In genomic region chr2:98809116-98809515, GRCh38 we compare ENCODE assay signal across 27 cellular contexts.
"Had no signal": no experiment of that assay in that cellular context is flagged by ENCODE, and none has a peak within 500 bp of the region (broad histone marks: within the 10 kb centered on the region; RNA-seq: fewer than 3 reads in every experiment).

No MANE protein-coding gene starts in this region.

- H3K9me3 Mint-ChIP-seq: endodermal cell; nephron; neural progenitor cell; stimulated activated naive CD8-positive, alpha-beta T cell treated with anti-CD3 and anti-CD28 coated beads, Interleukin-15, Interleukin-2, amounts not matched to agents 100 ng/mL and 50 ng/mL, for 24 hours had no signal

- H3K4me3 Mint-ChIP-seq: endodermal cell; naive thymus-derived CD4-positive, alpha-beta T cell; nephron; neural progenitor cell; stimulated activated naive B cell treated with anti-CD40 and anti-IgM and Interleukin-4, amounts not matched to agents 10 μg/mL and 1 μg/mL and 100 μg/mL, for 72 hours; stimulated activated naive CD8-positive, alpha-beta T cell treated with anti-CD3 and anti-CD28 coated beads, Interleukin-15, Interleukin-2, amounts not matched to agents 100 ng/mL and 50 ng/mL, for 24 hours had no signal

- H3K4me2 ChIP-seq: hepatocyte, neural progenitor cell had no signal

- DNase-seq: cortex of kidney; dorsolateral prefrontal cortex; effector CD8-positive, alpha-beta T cell; endodermal cell; foreskin keratinocyte; heart left ventricle; left cardiac atrium; left lung; mesenchymal stem cell; midbrain; naive thymus-derived CD4-positive, alpha-beta T cell; nucleus accumbens; stimulated activated CD4-positive, alpha-beta T cell treated with anti-CD3 and anti-CD28 coated beads, Interleukin-15, amount 100 ng/mL, for 24 hours; stimulated activated CD4-positive, alpha-beta T cell treated with anti-CD3 and anti-CD28 coated beads, Interleukin-2, amount 100 ng/mL, for 48 hours; stimulated activated naive B cell treated with anti-CD40 and anti-IgM and Interleukin-4, amounts not matched to agents 10 μg/mL and 1 μg/mL and 100 μg/mL, for 72 hours; upper lobe of left lung had no signal

- H3K27me3 Mint-ChIP-seq: stimulated activated naive CD8-positive, alpha-beta T cell treated with anti-CD3 and anti-CD28 coated beads, Interleukin-15, Interleukin-2, amounts not matched to agents 100 ng/mL and 50 ng/mL, for 24 hours had no signal

- H3K79me2 ChIP-seq: hepatocyte had no signal

- H3K4me1 ChIP-seq: neural progenitor cell had no signal

- H3K36me3 Mint-ChIP-seq: naive thymus-derived CD4-positive, alpha-beta T cell; neural progenitor cell; stimulated activated naive B cell treated with anti-CD40 and anti-IgM and Interleukin-4, amounts not matched to agents 10 μg/mL and 1 μg/mL and 100 μg/mL, for 72 hours had no signal

- H3K27ac ChIP-seq: dorsolateral prefrontal cortex, esophagus muscularis mucosa, foreskin keratinocyte, gastroesophageal sphincter, heart left ventricle, hepatocyte, neural progenitor cell, prostate gland, right atrium auricular region, skin epidermis, thoracic aorta, tibial nerve had no signal

- H3K27me3 ChIP-seq: dorsolateral prefrontal cortex, esophagus muscularis mucosa, gastroesophageal sphincter, heart left ventricle, hepatocyte, left lung, right atrium auricular region, tibial nerve, upper lobe of left lung had no signal

- H3K9me3 ChIP-seq: esophagus muscularis mucosa, gastroesophageal sphincter, heart left ventricle, left lung, prostate gland, right atrium auricular region, thoracic aorta, tibial nerve, upper lobe of left lung had no signal

- H2AFZ ChIP-seq: hepatocyte, neural progenitor cell had no signal

- H3K4me1 Mint-ChIP-seq: stimulated activated naive B cell treated with anti-CD40 and anti-IgM and Interleukin-4, amounts not matched to agents 10 μg/mL and 1 μg/mL and 100 μg/mL, for 72 hours had no signal

- ATAC-seq: foreskin keratinocyte; gastroesophageal sphincter; heart left ventricle; left cardiac atrium; left lung; naive thymus-derived CD4-positive, alpha-beta T cell; stimulated activated naive B cell treated with anti-CD40 and anti-IgM and Interleukin-4, amounts not matched to agents 10 μg/mL and 1 μg/mL and 100 μg/mL, for 72 hours had no signal

- H3K36me3 ChIP-seq: esophagus muscularis mucosa, gastroesophageal sphincter, heart left ventricle, left lung, neural progenitor cell, prostate gland, right atrium auricular region, thoracic aorta, tibial nerve, upper lobe of left lung had no signal

- H3K27ac Mint-ChIP-seq: endodermal cell; naive thymus-derived CD4-positive, alpha-beta T cell; neural progenitor cell; stimulated activated naive B cell treated with anti-CD40 and anti-IgM and Interleukin-4, amounts not matched to agents 10 μg/mL and 1 μg/mL and 100 μg/mL, for 72 hours; stimulated activated naive CD8-positive, alpha-beta T cell treated with anti-CD3 and anti-CD28 coated beads, Interleukin-15, Interleukin-2, amounts not matched to agents 100 ng/mL and 50 ng/mL, for 24 hours had no signal

- H3K4me3 ChIP-seq: dorsolateral prefrontal cortex, esophagus muscularis mucosa, gastroesophageal sphincter, heart left ventricle, hepatocyte, left lung, neural progenitor cell, prostate gland, right atrium auricular region, skin epidermis, thoracic aorta, tibial nerve, upper lobe of left lung had no signal
